20 cellular contexts compared by ENCODE assay signal in the genomic region with DNA sequence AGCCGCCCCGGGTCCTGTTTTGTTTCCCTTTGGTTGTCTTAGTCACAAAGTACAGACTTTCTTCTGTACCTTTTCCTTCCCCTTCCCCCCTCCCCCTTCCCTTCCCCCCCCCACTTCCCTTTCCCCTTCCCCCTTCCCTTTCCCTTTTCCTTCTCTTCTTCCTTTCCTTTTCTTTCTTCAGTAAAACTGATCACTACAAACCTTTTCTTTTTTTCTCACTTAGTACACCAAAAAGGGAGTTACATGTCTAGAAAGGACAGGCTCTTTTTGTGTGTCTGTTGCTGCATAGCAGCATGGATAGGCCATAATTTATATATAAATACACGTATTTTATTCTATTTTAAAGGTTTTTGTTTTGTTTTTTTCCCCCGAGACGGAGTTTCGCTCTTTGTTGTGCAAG. TPM values are rescaled to one million over a fixed set of nuclear protein-coding genes. Genes with fewer than 3 reads are reported as not detected.
DNase-seq lines count a peak whose midpoint lies in the region; ATAC-seq and TF ChIP-seq lines count a peak whose summit lies in the region.
"Had no signal": no experiment of that assay in that cellular context is flagged by ENCODE, and none has a peak within 500 bp of the region (broad histone marks: within the 10 kb centered on the region; RNA-seq: fewer than 3 reads in every experiment).

No MANE protein-coding gene starts in this region.

- H3K9me3 Mint-ChIP-seq in activated CD4-positive, alpha-beta T cell treated with anti-CD3 and anti-CD28 coated beads for 36 hours (ENCODE audit: low read depth), result no peaks in the 10 kb centered on the region
- H3K9me3 Mint-ChIP-seq in mesothelial cell of epicardium, result no peaks in the 10 kb centered on the region
- H3K9me3 Mint-ChIP-seq: activated T-helper 2 cell treated with anti-CD3 and anti-CD28 coated beads, Interferon-gamma antibody, Interleukin-2, Interleukin-4, amounts not matched to agents 10 μg/mL and 5 μg/mL and 100 μg/mL, durations not matched to agents 14 hours and 24 hours and 36 hours had no signal

- H3K4me1 ChIP-seq in BLaER1 treated with 17β-estradiol and CSF1 and Interleukin-3, amounts not matched to agents 10 nM and 100 nM, result peaks cover 92 to 97% (median 95%) of the 10 kb centered on the region in 10 experiments

- no peaks in the 10 kb centered on the region for H3K27me3 Mint-ChIP-seq in activated CD4-positive, alpha-beta T cell treated with anti-CD3 and anti-CD28 coated beads for 36 hours
- H3K27me3 Mint-ChIP-seq in mesothelial cell of epicardium (ENCODE audit: low read depth), result no peaks in the 10 kb centered on the region

- intact Hi-C loops in activated CD4-positive, alpha-beta T cell treated with anti-CD3 and anti-CD28 coated beads for 36 hours (cut with DNase I, micrococcal nuclease), result no loop called here

- no peak for DNase-seq in activated CD4-positive, alpha-beta T cell treated with anti-CD3 and anti-CD28 coated beads for 36 hours
- DNase-seq in activated CD4-positive, alpha-beta T cell treated with anti-CD3 and anti-CD28 coated beads, Interleukin-2, amount 50 U/mL, for 4 hours, result no peak
- DNase-seq in mesothelial cell of epicardium (ENCODE audit: low spot score in 2 of 2, unreplicated experiment in 2 of 2) (no peak), NCI-H526 (lab: John Stamatoyannopoulos, UW) (no peak)
- DNase-seq in activated CD4-positive, CD25-positive, alpha-beta regulatory T cell (lab: John Stamatoyannopoulos, UW), result no peak
- DNase-seq: 8988T; activated CD8-positive, alpha-beta memory T cell treated with anti-CD3 and anti-CD28 coated beads for 24 hours; anterior cingulate cortex; cerebellar nuclear complex; GF-D8; H7; head of caudate nucleus; NCI-H1417 treated with DMSO at 0.1 percent for 48 hours; ovary; stimulated activated naive CD8-positive, alpha-beta T cell treated with anti-CD3 and anti-CD28 coated beads, Interleukin-15, Interleukin-2, amounts not matched to agents 100 U/mL and 50 U/mL, for 24 hours; SW 1271 had no signal

- no peak for ATAC-seq in activated CD4-positive, alpha-beta T cell treated with anti-CD3 and anti-CD28 coated beads for 36 hours
- no peak for ATAC-seq in GM19023 (IDR thresholded peaks at IDR 0.05; ENCODE audit: unreplicated experiment)
- ATAC-seq: stimulated activated naive CD8-positive, alpha-beta T cell treated with anti-CD3 and anti-CD28 coated beads, Interleukin-15, Interleukin-2, amounts not matched to agents 100 U/mL and 50 U/mL, for 24 hours had no signal

- H3K27ac Mint-ChIP-seq in activated CD4-positive, alpha-beta T cell treated with anti-CD3 and anti-CD28 coated beads for 36 hours, result peak overlapping the region; percentile 8
- peak overlapping the region; percentile 78 for H3K27ac Mint-ChIP-seq in mesothelial cell of epicardium
- H3K27ac Mint-ChIP-seq: activated T-helper 2 cell treated with anti-CD3 and anti-CD28 coated beads, Interferon-gamma antibody, Interleukin-2, Interleukin-4, amounts not matched to agents 10 μg/mL and 5 μg/mL and 100 μg/mL, durations not matched to agents 14 hours and 24 hours and 36 hours had no signal

- peaks cover 0 to 17% (median 13%) of the 10 kb centered on the region in 11 experiments; a peak in 16 of 22 replicates for H3K9me3 ChIP-seq in BLaER1 treated with 17β-estradiol and CSF1 and Interleukin-3, amounts not matched to agents 10 nM and 100 nM (replicated peaks in 1 of 11)
- H3K9me3 ChIP-seq: ovary had no signal

- H3K36me3 Mint-ChIP-seq in activated CD4-positive, alpha-beta T cell treated with anti-CD3 and anti-CD28 coated beads for 36 hours (ENCODE audit: low read depth), result peaks cover 7% of the 10 kb centered on the region
- no peaks in the 10 kb centered on the region for H3K36me3 Mint-ChIP-seq in mesothelial cell of epicardium

- TF ChIP-seq CTCF in mesothelial cell of epicardium (IDR thresholded peaks at IDR 0.05; ENCODE audit: unreplicated experiment), result no peak

- H3K4me1 Mint-ChIP-seq in activated CD4-positive, alpha-beta T cell treated with anti-CD3 and anti-CD28 coated beads for 36 hours, result peaks cover 87% of the 10 kb centered on the region
- no peaks in the 10 kb centered on the region for H3K4me1 Mint-ChIP-seq in mesothelial cell of epicardium

- peaks cover 25 to 88% (median 45%) of the 10 kb centered on the region in 11 experiments; a peak in 21 of 22 replicates for H4K20me1 ChIP-seq in BLaER1 treated with 17β-estradiol and CSF1 and Interleukin-3, amounts not matched to agents 10 nM and 100 nM

- POLR2A ChIA-PET in activated CD4-positive, alpha-beta T cell treated with anti-CD3 and anti-CD28 coated beads for 36 hours (lab: Charles Lee), result no interaction called here

- no peak overlapping the region for H3K4me3 ChIP-seq in BLaER1 treated with 17β-estradiol and CSF1 and Interleukin-3, amounts not matched to agents 10 nM and 100 nM
- H3K4me3 ChIP-seq: ovary had no signal

- H3K36me3 ChIP-seq in BLaER1 treated with 17β-estradiol and CSF1 and Interleukin-3, amounts not matched to agents 10 nM and 100 nM, result peaks cover 0 to 75% (median 42%) of the 10 kb centered on the region in 11 experiments; a peak in 18 of 22 replicates
- H3K36me3 ChIP-seq: ovary had no signal

- H3K9ac ChIP-seq in BLaER1 treated with 17β-estradiol and CSF1 and Interleukin-3, amounts not matched to agents 10 nM and 100 nM, result peak overlapping the region in 4 of 11 experiments; percentile 70 to 82 (median 73); a peak in 8 of 22 replicates

- CTCF ChIA-PET in activated CD4-positive, alpha-beta T cell treated with anti-CD3 and anti-CD28 coated beads for 36 hours (lab: Charles Lee), result interaction anchor here (1.0 to 1.2 kb wide), 2 partner anchors 17 to 22 kb away, joined by 3 read pairs; no protein-coding TSS in a partner anchor

- H3K27me3 ChIP-seq in BLaER1 treated with 17β-estradiol and CSF1 and Interleukin-3, amounts not matched to agents 10 nM and 100 nM, result no peaks in the 10 kb centered on the region
- H3K27me3 ChIP-seq: ovary had no signal

- no peak overlapping the region for H3K4me3 Mint-ChIP-seq in activated CD4-positive, alpha-beta T cell treated with anti-CD3 and anti-CD28 coated beads for 36 hours
- H3K4me3 Mint-ChIP-seq in mesothelial cell of epicardium, result no peak overlapping the region

- peak overlapping the region; percentile 82 to 98 (median 89) for H3K4me2 ChIP-seq in BLaER1 treated with 17β-estradiol and CSF1 and Interleukin-3, amounts not matched to agents 10 nM and 100 nM

- H3K27ac ChIP-seq in BLaER1 treated with 17β-estradiol and CSF1 and Interleukin-3, amounts not matched to agents 10 nM and 100 nM, result peak overlapping the region in 9 of 11 experiments; percentile 69 to 99 (median 97); a peak in 18 of 22 replicates
- peak overlapping the region; percentile 98 for H3K27ac ChIP-seq in angular gyrus (ENCODE audit: low read depth, low read length)
- H3K27ac ChIP-seq: ovary had no signal

RNA-seq across cellular contexts. Expression of a gene that starts 35.4 kb away (rescaled TPM):
- 100 to 1,000 TPM; 167 to 185 TPM for total RNA-seq in activated CD4-positive, alpha-beta T cell treated with anti-CD3 and anti-CD28 coated beads for 36 hours
- total RNA-seq in mesothelial cell of epicardium, result 126 to 128 TPM (median 128 TPM) in 3 replicates

RNA-seq across cellular contexts. Expression of a gene that starts 52.1 kb away (rescaled TPM):
- 10 to 100 TPM; 51.5 to 52.8 TPM for total RNA-seq in activated CD4-positive, alpha-beta T cell treated with anti-CD3 and anti-CD28 coated beads for 36 hours
- 57.9 to 66.6 TPM (median 62.5 TPM) in 3 replicates for total RNA-seq in mesothelial cell of epicardium
